Comparison of ENCODE assay signal across 25 cellular contexts in the genomic region with DNA sequence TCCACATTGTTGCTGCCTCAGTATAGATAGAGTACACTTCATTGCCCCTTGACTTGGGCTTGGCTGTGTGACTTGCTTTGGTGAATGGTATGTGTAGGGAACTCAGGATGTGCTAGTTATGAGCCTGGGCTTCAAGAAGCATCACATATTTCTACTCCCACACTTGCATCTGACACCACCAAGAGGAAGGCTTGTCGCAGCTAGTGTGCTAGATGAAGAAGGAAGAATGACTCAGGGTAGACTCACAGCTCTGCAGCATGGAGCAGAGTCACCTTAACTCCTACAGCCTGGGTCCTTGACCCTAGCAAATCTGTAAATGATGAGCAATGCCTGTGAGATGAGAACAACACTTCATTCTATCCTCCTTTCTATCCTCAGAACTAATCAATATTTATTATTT.
DNase-seq lines count a peak whose midpoint lies in the region; ATAC-seq and TF ChIP-seq lines count a peak whose summit lies in the region.
"Had no signal": no experiment of that assay in that cellular context is flagged by ENCODE, and none has a peak within 500 bp of the region (broad histone marks: within the 10 kb centered on the region; RNA-seq: fewer than 3 reads in every experiment).

No MANE protein-coding gene starts in this region.

- ATAC-seq in GM18498 (IDR thresholded peaks at IDR 0.05; ENCODE audit: unreplicated experiment) (no peak), HG03432 (IDR thresholded peaks at IDR 0.05; ENCODE audit: unreplicated experiment) (no peak)
- ATAC-seq: GM23338; lower lobe of right lung; right lobe of liver; stimulated activated naive CD8-positive, alpha-beta T cell treated with anti-CD3 and anti-CD28 coated beads, Interleukin-15, amount 100 ng/mL, for 72 hours had no signal

- no peak for TF ChIP-seq POLR2A in NB4 (IDR thresholded peaks at IDR 0.05; ENCODE audit: extremely low read depth, insufficient read length)

- peak; percentile 11 for DNase-seq in EL
- DNase-seq in NB4 (ENCODE audit: low read depth): peak; percentile 1
- DNase-seq in choroid plexus epithelial cell (ENCODE audit: low read depth): peak; percentile 25
- DNase-seq in kidney tubule cell (ENCODE audit: low spot score): peak; percentile 87
- no peak for DNase-seq in effector CD8-positive, alpha-beta T cell (lab: John Stamatoyannopoulos, UW)
- no peak for DNase-seq in HuH-7 (ENCODE audit: low spot score)
- DNase-seq: ACHN; activated CD4-positive, alpha-beta T cell treated with anti-CD3 and anti-CD28 coated beads, Interleukin-2, amount 50 U/mL, for 48 hours; activated CD4-positive, CD25-positive, alpha-beta regulatory T cell; activated naive CD8-positive, alpha-beta T cell treated with anti-CD3 and anti-CD28 coated beads, Interleukin-2, amount 10 ng/mL, durations not matched to agents 7 days and 5 days; DMS153; effector CD4-positive, alpha-beta T cell; GDM1; islet precursor cell; Kasumi-1; lower lobe of right lung; NCI-H774; right lobe of liver; Right ventricle myocardium superior; stimulated activated naive CD8-positive, alpha-beta T cell treated with anti-CD3 and anti-CD28 coated beads, Interleukin-15, amount 100 ng/mL, for 72 hours; T-helper 9 cell; thyroid gland had no signal

- H3K4me3 ChIP-seq in NB4 (ENCODE audit: low read depth, low read length) (no peak overlapping the region), choroid plexus epithelial cell (ENCODE audit: low read depth, low read length) (no peak overlapping the region)
- H3K4me3 ChIP-seq: GM23338, lower lobe of right lung, right lobe of liver, thyroid gland had no signal

- TF ChIP-seq CTCF in NB4 (IDR thresholded peaks at IDR 0.05; ENCODE audit: low read depth, low read length) (no peak), choroid plexus epithelial cell (conservative IDR thresholded peaks at IDR 0.05; ENCODE audit: low read depth, low read length) (no peak)

Comparison
In these comparisons a context has a peak if more than half of its experiments do, and no peak if none do; other contexts are left out.
1. DNase-seq: peak in EL (single experiment), NB4 (single experiment), choroid plexus epithelial cell (single experiment) and kidney tubule cell (single experiment); none in effector CD8-positive, alpha-beta T cell (single experiment) and HuH-7 (single experiment).